29 cellular contexts compared by ENCODE assay signal in the genomic region with DNA sequence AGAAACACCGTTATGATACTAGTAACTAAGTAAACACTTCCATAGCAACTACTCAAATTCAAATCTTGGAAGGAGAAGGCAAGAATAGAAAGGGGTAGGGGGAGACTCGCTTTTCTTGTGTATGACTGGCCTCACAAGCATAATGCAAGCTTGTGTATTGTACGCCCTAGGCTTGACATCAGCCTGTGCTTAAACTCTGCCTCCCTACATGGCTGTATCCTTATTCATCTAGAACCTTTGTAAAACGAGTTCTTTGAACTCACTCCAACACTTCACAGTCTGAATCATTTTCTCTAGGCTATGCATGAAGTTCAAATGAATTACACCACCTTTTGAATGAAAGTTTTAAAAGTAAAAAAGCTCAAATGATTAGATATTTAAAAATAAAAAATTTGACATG.
"Had no signal": no experiment of that assay in that cellular context is flagged by ENCODE, and none has a peak within 500 bp of the region (broad histone marks: within the 10 kb centered on the region; RNA-seq: fewer than 3 reads in every experiment).

No MANE protein-coding gene starts in this region.

- H3K27ac ChIP-seq: body of pancreas, hepatocyte, sigmoid colon, stomach, suprapubic skin, transverse colon, WERI-Rb-1 had no signal

- H3K4me1 Mint-ChIP-seq: activated naive CD8-positive, alpha-beta T cell treated with anti-CD3 and anti-CD28 coated beads for 36 hours; nephron progenitor cell; stimulated activated memory B cell treated with anti-CD40 and anti-IgM and Interleukin-4, amounts not matched to agents 10 μg/mL and 1 μg/mL and 100 μg/mL, for 72 hours had no signal

- FAIRE-seq: urothelium cell line had no signal

- ATAC-seq: body of pancreas; left cardiac atrium; stimulated activated memory B cell treated with anti-CD40 and anti-IgM and Interleukin-4, amounts not matched to agents 10 μg/mL and 1 μg/mL and 100 μg/mL, for 72 hours had no signal

- H3K4me2 ChIP-seq: smooth muscle cell had no signal

- H3K79me2 ChIP-seq: hepatocyte had no signal

- DNase-seq: activated CD4-positive, alpha-beta T cell treated with anti-CD3 and anti-CD28 coated beads for 1 hour; activated CD8-positive, alpha-beta memory T cell treated with anti-CD3 and anti-CD28 coated beads for 24 hours; activated CD8-positive, alpha-beta memory T cell treated with anti-CD3 and anti-CD28 coated beads, Interleukin-2, amount 50 U/mL, for 4 hours; activated naive CD4-positive, alpha-beta T cell; activated naive CD8-positive, alpha-beta T cell treated with anti-CD3 and anti-CD28 coated beads for 36 hours; activated T-cell treated with anti-CD3 and anti-CD28 coated beads, Interleukin-2, amount 50 U/mL, for 24 hours; amniotic stem cell; body of pancreas; caudate nucleus; dermis blood vessel endothelial cell; effector CD8-positive, alpha-beta T cell; glutamatergic neuron; left cardiac atrium; mesenchymal stem cell; nephron progenitor cell; occipital lobe; retina; sigmoid colon; stimulated activated CD4-positive, alpha-beta T cell treated with anti-CD3 and anti-CD28 coated beads, Interleukin-15, amount 100 ng/mL, for 24 hours; stomach; transverse colon; WERI-Rb-1 had no signal

- H3K9me3 ChIP-seq: body of pancreas, sigmoid colon, stomach, suprapubic skin, transverse colon had no signal

- H3K36me3 ChIP-seq: sigmoid colon, stomach, suprapubic skin, transverse colon, WERI-Rb-1 had no signal

- H3K27me3 ChIP-seq: body of pancreas, hepatocyte, sigmoid colon, stomach, suprapubic skin, transverse colon had no signal

- H3K4me3 Mint-ChIP-seq: activated naive CD8-positive, alpha-beta T cell treated with anti-CD3 and anti-CD28 coated beads for 36 hours; activated T-cell treated with anti-CD3 and anti-CD28 coated beads, Interleukin-2, amount 50 U/mL, for 24 hours; nephron progenitor cell; stimulated activated memory B cell treated with anti-CD40 and anti-IgM and Interleukin-4, amounts not matched to agents 10 μg/mL and 1 μg/mL and 100 μg/mL, for 72 hours; T-helper 2 cell treated with Interferon-gamma antibody and Interleukin-4, amounts not matched to agents 5 μg/mL and 100 μg/mL, for 36 hours had no signal

- H3K4me3 ChIP-seq: body of pancreas, hepatocyte, sigmoid colon, smooth muscle cell, stomach, suprapubic skin, transverse colon had no signal

- H2AFZ ChIP-seq: hepatocyte had no signal

- H3K36me3 Mint-ChIP-seq: activated naive CD8-positive, alpha-beta T cell treated with anti-CD3 and anti-CD28 coated beads for 36 hours; stimulated activated memory B cell treated with anti-CD40 and anti-IgM and Interleukin-4, amounts not matched to agents 10 μg/mL and 1 μg/mL and 100 μg/mL, for 72 hours had no signal

- H3K9me3 Mint-ChIP-seq: activated naive CD8-positive, alpha-beta T cell treated with anti-CD3 and anti-CD28 coated beads for 36 hours; nephron progenitor cell had no signal

- H3K27ac Mint-ChIP-seq: activated naive CD8-positive, alpha-beta T cell treated with anti-CD3 and anti-CD28 coated beads for 36 hours; activated T-cell treated with anti-CD3 and anti-CD28 coated beads, Interleukin-2, amount 50 U/mL, for 24 hours; activated T-helper 2 cell treated with anti-CD3 and anti-CD28 coated beads, Interferon-gamma antibody, Interleukin-2, Interleukin-4, amounts not matched to agents 10 μg/mL and 5 μg/mL and 100 μg/mL, durations not matched to agents 14 hours and 24 hours and 36 hours; nephron progenitor cell; stimulated activated memory B cell treated with anti-CD40 and anti-IgM and Interleukin-4, amounts not matched to agents 10 μg/mL and 1 μg/mL and 100 μg/mL, for 72 hours; T-helper 2 cell treated with Interferon-gamma antibody and Interleukin-4, amounts not matched to agents 5 μg/mL and 100 μg/mL, for 36 hours had no signal

- H3K27me3 Mint-ChIP-seq: activated naive CD8-positive, alpha-beta T cell treated with anti-CD3 and anti-CD28 coated beads for 36 hours; activated T-cell treated with anti-CD3 and anti-CD28 coated beads, Interleukin-2, amount 50 U/mL, for 24 hours; stimulated activated memory B cell treated with anti-CD40 and anti-IgM and Interleukin-4, amounts not matched to agents 10 μg/mL and 1 μg/mL and 100 μg/mL, for 72 hours had no signal
